ENCODE assay signal across 1 cellular context in the genomic region with DNA sequence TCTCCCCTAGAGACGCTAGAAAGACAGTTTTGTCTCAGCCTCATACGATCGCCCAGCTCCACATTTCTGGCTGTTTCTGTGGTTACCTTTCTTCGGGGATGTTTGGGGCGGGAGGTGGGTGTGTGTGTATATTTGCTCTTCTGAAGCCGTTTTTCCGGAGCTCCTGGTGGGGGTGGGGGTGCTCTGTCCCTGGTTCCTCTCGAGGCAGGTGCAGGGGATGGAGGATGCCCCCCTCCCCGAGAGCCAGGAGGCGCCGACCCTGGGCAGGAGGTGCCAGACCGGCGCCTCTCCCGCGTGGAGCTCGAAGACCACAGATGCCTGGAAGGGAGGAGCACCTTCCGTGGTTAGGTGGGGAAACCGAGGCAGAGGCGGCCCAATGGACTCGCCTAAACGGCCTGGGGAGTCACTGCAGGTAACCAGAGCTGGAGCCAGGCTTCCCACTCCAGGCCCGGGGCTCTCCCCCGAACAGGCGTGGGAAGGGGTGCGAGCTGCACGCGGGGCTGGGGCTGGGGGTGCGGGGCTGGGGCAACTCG.
TF ChIP-seq lines count a peak whose summit lies in the region.

No MANE protein-coding gene starts in this region.

TF ChIP-seq in HepG2, 621 proteins besides CTCF, POLR2A, EP300 and RAD21 (continued from another document and continues in another):
- TF ChIP-seq, protein P1, sequence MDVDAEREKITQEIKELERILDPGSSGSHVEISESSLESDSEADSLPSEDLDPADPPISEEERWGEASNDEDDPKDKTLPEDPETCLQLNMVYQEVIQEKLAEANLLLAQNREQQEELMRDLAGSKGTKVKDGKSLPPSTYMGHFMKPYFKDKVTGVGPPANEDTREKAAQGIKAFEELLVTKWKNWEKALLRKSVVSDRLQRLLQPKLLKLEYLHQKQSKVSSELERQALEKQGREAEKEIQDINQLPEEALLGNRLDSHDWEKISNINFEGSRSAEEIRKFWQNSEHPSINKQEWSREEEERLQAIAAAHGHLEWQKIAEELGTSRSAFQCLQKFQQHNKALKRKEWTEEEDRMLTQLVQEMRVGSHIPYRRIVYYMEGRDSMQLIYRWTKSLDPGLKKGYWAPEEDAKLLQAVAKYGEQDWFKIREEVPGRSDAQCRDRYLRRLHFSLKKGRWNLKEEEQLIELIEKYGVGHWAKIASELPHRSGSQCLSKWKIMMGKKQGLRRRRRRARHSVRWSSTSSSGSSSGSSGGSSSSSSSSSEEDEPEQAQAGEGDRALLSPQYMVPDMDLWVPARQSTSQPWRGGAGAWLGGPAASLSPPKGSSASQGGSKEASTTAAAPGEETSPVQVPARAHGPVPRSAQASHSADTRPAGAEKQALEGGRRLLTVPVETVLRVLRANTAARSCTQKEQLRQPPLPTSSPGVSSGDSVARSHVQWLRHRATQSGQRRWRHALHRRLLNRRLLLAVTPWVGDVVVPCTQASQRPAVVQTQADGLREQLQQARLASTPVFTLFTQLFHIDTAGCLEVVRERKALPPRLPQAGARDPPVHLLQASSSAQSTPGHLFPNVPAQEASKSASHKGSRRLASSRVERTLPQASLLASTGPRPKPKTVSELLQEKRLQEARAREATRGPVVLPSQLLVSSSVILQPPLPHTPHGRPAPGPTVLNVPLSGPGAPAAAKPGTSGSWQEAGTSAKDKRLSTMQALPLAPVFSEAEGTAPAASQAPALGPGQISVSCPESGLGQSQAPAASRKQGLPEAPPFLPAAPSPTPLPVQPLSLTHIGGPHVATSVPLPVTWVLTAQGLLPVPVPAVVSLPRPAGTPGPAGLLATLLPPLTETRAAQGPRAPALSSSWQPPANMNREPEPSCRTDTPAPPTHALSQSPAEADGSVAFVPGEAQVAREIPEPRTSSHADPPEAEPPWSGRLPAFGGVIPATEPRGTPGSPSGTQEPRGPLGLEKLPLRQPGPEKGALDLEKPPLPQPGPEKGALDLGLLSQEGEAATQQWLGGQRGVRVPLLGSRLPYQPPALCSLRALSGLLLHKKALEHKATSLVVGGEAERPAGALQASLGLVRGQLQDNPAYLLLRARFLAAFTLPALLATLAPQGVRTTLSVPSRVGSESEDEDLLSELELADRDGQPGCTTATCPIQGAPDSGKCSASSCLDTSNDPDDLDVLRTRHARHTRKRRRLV (CRISPR knock-in tag; IDR thresholded peaks at IDR 0.05) = no peak
- TF ChIP-seq ZNF34 (CRISPR knock-in tag; IDR thresholded peaks at IDR 0.05; ENCODE audit: borderline replicate concordance) = no peak
- no peak for TF ChIP-seq MBNL3 (CRISPR knock-in tag; conservative IDR thresholded peaks at IDR 0.05)
- TF ChIP-seq PAWR (CRISPR knock-in tag; IDR thresholded peaks at IDR 0.05; ENCODE audit: borderline replicate concordance) = no peak
- TF ChIP-seq, protein P2, sequence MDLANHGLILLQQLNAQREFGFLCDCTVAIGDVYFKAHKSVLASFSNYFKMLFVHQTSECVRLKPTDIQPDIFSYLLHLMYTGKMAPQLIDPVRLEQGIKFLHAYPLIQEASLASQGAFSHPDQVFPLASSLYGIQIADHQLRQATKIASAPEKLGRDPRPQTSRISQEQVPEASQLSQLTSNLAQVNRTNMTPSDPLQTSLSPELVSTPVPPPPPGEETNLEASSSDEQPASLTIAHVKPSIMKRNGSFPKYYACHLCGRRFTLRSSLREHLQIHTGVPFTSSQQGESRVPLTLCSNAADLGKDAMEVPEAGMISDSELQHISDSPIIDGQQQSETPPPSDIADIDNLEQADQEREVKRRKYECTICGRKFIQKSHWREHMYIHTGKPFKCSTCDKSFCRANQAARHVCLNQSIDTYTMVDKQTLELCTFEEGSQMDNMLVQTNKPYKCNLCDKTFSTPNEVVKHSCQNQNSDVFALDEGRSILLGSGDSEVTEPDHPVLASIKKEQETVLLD (CRISPR knock-in tag; IDR thresholded peaks at IDR 0.05; ENCODE audit: low read depth) = no peak
- no peak for TF ChIP-seq ZNF264 (CRISPR knock-in tag; IDR thresholded peaks at IDR 0.05)
- TF ChIP-seq, protein P3, sequence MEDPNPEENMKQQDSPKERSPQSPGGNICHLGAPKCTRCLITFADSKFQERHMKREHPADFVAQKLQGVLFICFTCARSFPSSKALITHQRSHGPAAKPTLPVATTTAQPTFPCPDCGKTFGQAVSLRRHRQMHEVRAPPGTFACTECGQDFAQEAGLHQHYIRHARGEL (CRISPR knock-in tag; IDR thresholded peaks at IDR 0.05) = no peak
- no peak for TF ChIP-seq HMGA1 (CRISPR knock-in tag; conservative IDR thresholded peaks at IDR 0.05)
- no peak for TF ChIP-seq SMAD9 (CRISPR knock-in tag; IDR thresholded peaks at IDR 0.05)
- TF ChIP-seq, protein P4, sequence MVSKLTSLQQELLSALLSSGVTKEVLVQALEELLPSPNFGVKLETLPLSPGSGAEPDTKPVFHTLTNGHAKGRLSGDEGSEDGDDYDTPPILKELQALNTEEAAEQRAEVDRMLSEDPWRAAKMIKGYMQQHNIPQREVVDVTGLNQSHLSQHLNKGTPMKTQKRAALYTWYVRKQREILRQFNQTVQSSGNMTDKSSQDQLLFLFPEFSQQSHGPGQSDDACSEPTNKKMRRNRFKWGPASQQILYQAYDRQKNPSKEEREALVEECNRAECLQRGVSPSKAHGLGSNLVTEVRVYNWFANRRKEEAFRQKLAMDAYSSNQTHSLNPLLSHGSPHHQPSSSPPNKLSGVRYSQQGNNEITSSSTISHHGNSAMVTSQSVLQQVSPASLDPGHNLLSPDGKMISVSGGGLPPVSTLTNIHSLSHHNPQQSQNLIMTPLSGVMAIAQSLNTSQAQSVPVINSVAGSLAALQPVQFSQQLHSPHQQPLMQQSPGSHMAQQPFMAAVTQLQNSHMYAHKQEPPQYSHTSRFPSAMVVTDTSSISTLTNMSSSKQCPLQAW (CRISPR knock-in tag; IDR thresholded peaks at IDR 0.05) = no peak
- TF ChIP-seq, protein P5, sequence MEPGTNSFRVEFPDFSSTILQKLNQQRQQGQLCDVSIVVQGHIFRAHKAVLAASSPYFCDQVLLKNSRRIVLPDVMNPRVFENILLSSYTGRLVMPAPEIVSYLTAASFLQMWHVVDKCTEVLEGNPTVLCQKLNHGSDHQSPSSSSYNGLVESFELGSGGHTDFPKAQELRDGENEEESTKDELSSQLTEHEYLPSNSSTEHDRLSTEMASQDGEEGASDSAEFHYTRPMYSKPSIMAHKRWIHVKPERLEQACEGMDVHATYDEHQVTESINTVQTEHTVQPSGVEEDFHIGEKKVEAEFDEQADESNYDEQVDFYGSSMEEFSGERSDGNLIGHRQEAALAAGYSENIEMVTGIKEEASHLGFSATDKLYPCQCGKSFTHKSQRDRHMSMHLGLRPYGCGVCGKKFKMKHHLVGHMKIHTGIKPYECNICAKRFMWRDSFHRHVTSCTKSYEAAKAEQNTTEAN (CRISPR knock-in tag; conservative IDR thresholded peaks at IDR 0.05) = no peak
- no peak for TF ChIP-seq ZNF253 (CRISPR knock-in tag; IDR thresholded peaks at IDR 0.05; ENCODE audit: borderline replicate concordance)
- no peak for TF ChIP-seq REL (CRISPR knock-in tag; conservative IDR thresholded peaks at IDR 0.05)
- TF ChIP-seq, protein P6, sequence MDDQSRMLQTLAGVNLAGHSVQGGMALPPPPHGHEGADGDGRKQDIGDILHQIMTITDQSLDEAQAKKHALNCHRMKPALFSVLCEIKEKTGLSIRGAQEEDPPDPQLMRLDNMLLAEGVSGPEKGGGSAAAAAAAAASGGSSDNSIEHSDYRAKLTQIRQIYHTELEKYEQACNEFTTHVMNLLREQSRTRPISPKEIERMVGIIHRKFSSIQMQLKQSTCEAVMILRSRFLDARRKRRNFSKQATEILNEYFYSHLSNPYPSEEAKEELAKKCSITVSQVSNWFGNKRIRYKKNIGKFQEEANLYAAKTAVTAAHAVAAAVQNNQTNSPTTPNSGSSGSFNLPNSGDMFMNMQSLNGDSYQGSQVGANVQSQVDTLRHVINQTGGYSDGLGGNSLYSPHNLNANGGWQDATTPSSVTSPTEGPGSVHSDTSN (CRISPR knock-in tag; IDR thresholded peaks at IDR 0.05; ENCODE audit: borderline replicate concordance) = no peak
- TF ChIP-seq, protein P7, sequence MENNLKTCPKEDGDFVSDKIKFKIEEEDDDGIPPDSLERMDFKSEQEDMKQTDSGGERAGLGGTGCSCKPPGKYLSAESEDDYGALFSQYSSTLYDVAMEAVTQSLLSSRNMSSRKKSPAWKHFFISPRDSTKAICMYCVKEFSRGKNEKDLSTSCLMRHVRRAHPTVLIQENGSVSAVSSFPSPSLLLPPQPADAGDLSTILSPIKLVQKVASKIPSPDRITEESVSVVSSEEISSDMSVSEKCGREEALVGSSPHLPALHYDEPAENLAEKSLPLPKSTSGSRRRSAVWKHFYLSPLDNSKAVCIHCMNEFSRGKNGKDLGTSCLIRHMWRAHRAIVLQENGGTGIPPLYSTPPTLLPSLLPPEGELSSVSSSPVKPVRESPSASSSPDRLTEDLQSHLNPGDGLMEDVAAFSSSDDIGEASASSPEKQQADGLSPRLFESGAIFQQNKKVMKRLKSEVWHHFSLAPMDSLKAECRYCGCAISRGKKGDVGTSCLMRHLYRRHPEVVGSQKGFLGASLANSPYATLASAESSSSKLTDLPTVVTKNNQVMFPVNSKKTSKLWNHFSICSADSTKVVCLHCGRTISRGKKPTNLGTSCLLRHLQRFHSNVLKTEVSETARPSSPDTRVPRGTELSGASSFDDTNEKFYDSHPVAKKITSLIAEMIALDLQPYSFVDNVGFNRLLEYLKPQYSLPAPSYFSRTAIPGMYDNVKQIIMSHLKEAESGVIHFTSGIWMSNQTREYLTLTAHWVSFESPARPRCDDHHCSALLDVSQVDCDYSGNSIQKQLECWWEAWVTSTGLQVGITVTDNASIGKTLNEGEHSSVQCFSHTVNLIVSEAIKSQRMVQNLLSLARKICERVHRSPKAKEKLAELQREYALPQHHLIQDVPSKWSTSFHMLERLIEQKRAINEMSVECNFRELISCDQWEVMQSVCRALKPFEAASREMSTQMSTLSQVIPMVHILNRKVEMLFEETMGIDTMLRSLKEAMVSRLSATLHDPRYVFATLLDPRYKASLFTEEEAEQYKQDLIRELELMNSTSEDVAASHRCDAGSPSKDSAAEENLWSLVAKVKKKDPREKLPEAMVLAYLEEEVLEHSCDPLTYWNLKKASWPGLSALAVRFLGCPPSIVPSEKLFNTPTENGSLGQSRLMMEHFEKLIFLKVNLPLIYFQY (CRISPR knock-in tag; IDR thresholded peaks at IDR 0.05; ENCODE audit: borderline replicate concordance) = no peak
- TF ChIP-seq, protein P8, sequence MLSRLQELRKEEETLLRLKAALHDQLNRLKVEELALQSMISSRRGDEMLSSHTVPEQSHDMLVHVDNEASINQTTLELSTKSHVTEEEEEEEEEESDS (CRISPR knock-in tag; IDR thresholded peaks at IDR 0.05; ENCODE audit: borderline replicate concordance) = no peak
- TF ChIP-seq ZNF331 (CRISPR knock-in tag; IDR thresholded peaks at IDR 0.05) = no peak
- no peak for TF ChIP-seq RFXANK (CRISPR knock-in tag; IDR thresholded peaks at IDR 0.05)
- no peak for TF ChIP-seq ZNF567 (CRISPR knock-in tag; IDR thresholded peaks at IDR 0.05; ENCODE audit: borderline replicate concordance)
- no peak for TF ChIP-seq ZBTB1 (CRISPR knock-in tag; IDR thresholded peaks at IDR 0.05; ENCODE audit: borderline replicate concordance)
- TF ChIP-seq AGO2 (optimal IDR thresholded peaks at IDR 0.05; ENCODE audit: low read depth, low read length) = no peak
- TF ChIP-seq ZNF883 (CRISPR knock-in tag; IDR thresholded peaks at IDR 0.05; ENCODE audit: not compliant biosample characterization) = peak; percentile 60
- TF ChIP-seq ZNF468 (CRISPR knock-in tag; IDR thresholded peaks at IDR 0.05) = no peak
- no peak for TF ChIP-seq ATF7-NPFF (CRISPR knock-in tag; IDR thresholded peaks at IDR 0.05; ENCODE audit: low read depth)
- TF ChIP-seq ZNF569 (CRISPR knock-in tag; IDR thresholded peaks at IDR 0.05; ENCODE audit: borderline replicate concordance) = no peak
- TF ChIP-seq ZNF720 (CRISPR knock-in tag; IDR thresholded peaks at IDR 0.05) = no peak
- TF ChIP-seq ZNF510 (CRISPR knock-in tag; IDR thresholded peaks at IDR 0.05; ENCODE audit: low read depth) = no peak
- TF ChIP-seq ZNF33A (CRISPR knock-in tag; IDR thresholded peaks at IDR 0.05; ENCODE audit: borderline replicate concordance) = no peak
- no peak for TF ChIP-seq TAF1 (CRISPR knock-in tag; IDR thresholded peaks at IDR 0.05)
- TF ChIP-seq ZNF749 (CRISPR knock-in tag; IDR thresholded peaks at IDR 0.05; ENCODE audit: borderline replicate concordance) = no peak
- TF ChIP-seq, protein P9, sequence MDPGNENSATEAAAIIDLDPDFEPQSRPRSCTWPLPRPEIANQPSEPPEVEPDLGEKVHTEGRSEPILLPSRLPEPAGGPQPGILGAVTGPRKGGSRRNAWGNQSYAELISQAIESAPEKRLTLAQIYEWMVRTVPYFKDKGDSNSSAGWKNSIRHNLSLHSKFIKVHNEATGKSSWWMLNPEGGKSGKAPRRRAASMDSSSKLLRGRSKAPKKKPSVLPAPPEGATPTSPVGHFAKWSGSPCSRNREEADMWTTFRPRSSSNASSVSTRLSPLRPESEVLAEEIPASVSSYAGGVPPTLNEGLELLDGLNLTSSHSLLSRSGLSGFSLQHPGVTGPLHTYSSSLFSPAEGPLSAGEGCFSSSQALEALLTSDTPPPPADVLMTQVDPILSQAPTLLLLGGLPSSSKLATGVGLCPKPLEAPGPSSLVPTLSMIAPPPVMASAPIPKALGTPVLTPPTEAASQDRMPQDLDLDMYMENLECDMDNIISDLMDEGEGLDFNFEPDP (CRISPR knock-in tag; conservative IDR thresholded peaks at IDR 0.05) = no peak
- TF ChIP-seq TSC22D2 (CRISPR knock-in tag; IDR thresholded peaks at IDR 0.05; ENCODE audit: borderline replicate concordance) = no peak
- no peak for TF ChIP-seq FOXK2 (IDR thresholded peaks at IDR 0.05)
- TF ChIP-seq CBFB (CRISPR knock-in tag; IDR thresholded peaks at IDR 0.05) = peak; percentile 46; the same call in 1 of the 2 replicates
- no peak for TF ChIP-seq NCOR1 (IDR thresholded peaks at IDR 0.05; ENCODE audit: borderline replicate concordance, low read length)
- TF ChIP-seq ZNF282 (IDR thresholded peaks at IDR 0.05; ENCODE audit: partially characterized antibody) = no peak
- TF ChIP-seq, protein P10, sequence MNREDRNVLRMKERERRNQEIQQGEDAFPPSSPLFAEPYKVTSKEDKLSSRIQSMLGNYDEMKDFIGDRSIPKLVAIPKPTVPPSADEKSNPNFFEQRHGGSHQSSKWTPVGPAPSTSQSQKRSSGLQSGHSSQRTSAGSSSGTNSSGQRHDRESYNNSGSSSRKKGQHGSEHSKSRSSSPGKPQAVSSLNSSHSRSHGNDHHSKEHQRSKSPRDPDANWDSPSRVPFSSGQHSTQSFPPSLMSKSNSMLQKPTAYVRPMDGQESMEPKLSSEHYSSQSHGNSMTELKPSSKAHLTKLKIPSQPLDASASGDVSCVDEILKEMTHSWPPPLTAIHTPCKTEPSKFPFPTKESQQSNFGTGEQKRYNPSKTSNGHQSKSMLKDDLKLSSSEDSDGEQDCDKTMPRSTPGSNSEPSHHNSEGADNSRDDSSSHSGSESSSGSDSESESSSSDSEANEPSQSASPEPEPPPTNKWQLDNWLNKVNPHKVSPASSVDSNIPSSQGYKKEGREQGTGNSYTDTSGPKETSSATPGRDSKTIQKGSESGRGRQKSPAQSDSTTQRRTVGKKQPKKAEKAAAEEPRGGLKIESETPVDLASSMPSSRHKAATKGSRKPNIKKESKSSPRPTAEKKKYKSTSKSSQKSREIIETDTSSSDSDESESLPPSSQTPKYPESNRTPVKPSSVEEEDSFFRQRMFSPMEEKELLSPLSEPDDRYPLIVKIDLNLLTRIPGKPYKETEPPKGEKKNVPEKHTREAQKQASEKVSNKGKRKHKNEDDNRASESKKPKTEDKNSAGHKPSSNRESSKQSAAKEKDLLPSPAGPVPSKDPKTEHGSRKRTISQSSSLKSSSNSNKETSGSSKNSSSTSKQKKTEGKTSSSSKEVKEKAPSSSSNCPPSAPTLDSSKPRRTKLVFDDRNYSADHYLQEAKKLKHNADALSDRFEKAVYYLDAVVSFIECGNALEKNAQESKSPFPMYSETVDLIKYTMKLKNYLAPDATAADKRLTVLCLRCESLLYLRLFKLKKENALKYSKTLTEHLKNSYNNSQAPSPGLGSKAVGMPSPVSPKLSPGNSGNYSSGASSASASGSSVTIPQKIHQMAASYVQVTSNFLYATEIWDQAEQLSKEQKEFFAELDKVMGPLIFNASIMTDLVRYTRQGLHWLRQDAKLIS (CRISPR knock-in tag; IDR thresholded peaks at IDR 0.05) = no peak
- TF ChIP-seq AHR (CRISPR knock-in tag; IDR thresholded peaks at IDR 0.05) = no peak
- no peak for TF ChIP-seq ZSCAN12 (CRISPR knock-in tag; IDR thresholded peaks at IDR 0.05)
- no peak for TF ChIP-seq ZNF839 (CRISPR knock-in tag; IDR thresholded peaks at IDR 0.05; ENCODE audit: borderline replicate concordance)
